9 cellular contexts compared by ENCODE assay signal in the genomic region with DNA sequence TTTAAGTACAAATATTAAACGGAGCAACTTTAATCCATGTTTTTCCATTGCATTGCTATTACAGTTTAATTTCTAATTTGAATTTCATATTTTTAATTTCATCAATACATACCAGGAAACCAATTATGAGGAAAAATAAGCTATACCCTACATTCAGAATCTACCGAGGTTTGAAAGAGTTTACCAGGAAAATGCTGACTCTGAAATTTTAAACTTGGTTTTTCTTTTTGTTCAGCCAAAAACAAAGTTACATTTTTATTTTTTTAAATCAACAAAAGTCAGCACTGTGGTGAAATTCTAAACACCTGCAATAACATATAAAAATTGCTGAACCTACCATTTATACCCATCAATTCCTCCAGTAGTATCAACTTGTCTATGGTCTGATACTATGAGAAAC.
"Had no signal": no experiment of that assay in that cellular context is flagged by ENCODE, and none has a peak within 500 bp of the region (broad histone marks: within the 10 kb centered on the region; RNA-seq: fewer than 3 reads in every experiment).

No MANE protein-coding gene starts in this region.

- FAIRE-seq: H54, HTR-8/SVneo had no signal

- H3K4me3 Mint-ChIP-seq: H9 had no signal

- H3K9ac ChIP-seq: GM23248, KMS-11 had no signal

- H3K4me3 ChIP-seq: GM23248 had no signal

- H3K27ac ChIP-seq: GM23248, KMS-11 had no signal

- H3K4me2 ChIP-seq: KMS-11 had no signal

- H3K27ac Mint-ChIP-seq: H9 had no signal

- H2AFZ ChIP-seq: GM23248 had no signal

- H3K9me3 Mint-ChIP-seq: H9 had no signal

- DNase-seq: GM23248, GOT3, H9, HCEC 1CT, Karpas-422, KBM-7 had no signal

- H3K4me1 Mint-ChIP-seq: H9 had no signal
